Comparison of ENCODE assay signal across 1 cellular context in the genomic region with DNA sequence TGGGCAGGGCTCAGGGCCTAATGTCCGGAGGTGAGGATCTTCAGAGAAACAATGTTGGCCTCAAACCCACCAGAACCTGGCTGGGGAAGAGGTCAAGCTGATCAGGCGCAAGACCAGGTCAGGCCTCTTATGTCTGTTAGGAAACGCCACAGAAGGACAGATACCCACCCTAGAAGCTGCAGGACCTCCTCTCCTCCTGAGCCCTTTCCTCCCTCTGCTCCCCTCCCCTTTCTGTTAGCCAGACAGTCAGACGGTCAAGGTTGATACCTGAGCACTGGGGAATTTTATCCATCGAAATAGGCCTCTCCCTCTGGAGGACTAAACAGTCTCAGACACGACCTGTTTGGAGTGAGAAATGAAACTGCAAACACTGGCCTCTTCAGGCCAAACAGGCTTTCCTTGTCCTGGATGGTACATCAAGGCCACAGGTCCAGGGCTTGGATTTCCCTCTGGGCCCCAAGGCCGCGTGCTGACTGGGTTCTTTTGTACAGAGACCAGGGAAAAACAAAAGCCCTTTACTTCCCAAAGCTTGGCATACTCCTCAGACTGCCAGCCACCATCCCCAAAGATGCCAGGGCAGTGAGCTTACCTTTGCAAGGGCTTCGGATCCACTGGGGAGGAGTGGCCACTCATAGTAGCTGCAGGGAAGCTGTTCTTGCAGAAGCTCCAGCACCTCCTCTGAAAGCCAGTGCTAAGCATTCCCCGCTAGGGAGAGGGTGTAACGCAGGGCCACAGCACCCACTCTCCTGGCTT.
A peak's percentile ranks its signal among the peaks of the same experiment; 100 is the strongest.
TF ChIP-seq lines count a peak whose summit lies in the region.

No MANE protein-coding gene starts in this region.

TF ChIP-seq in HepG2, 621 proteins besides CTCF, POLR2A, EP300 and RAD21 (continued from another document and continues in another):
- TF ChIP-seq, protein P1, sequence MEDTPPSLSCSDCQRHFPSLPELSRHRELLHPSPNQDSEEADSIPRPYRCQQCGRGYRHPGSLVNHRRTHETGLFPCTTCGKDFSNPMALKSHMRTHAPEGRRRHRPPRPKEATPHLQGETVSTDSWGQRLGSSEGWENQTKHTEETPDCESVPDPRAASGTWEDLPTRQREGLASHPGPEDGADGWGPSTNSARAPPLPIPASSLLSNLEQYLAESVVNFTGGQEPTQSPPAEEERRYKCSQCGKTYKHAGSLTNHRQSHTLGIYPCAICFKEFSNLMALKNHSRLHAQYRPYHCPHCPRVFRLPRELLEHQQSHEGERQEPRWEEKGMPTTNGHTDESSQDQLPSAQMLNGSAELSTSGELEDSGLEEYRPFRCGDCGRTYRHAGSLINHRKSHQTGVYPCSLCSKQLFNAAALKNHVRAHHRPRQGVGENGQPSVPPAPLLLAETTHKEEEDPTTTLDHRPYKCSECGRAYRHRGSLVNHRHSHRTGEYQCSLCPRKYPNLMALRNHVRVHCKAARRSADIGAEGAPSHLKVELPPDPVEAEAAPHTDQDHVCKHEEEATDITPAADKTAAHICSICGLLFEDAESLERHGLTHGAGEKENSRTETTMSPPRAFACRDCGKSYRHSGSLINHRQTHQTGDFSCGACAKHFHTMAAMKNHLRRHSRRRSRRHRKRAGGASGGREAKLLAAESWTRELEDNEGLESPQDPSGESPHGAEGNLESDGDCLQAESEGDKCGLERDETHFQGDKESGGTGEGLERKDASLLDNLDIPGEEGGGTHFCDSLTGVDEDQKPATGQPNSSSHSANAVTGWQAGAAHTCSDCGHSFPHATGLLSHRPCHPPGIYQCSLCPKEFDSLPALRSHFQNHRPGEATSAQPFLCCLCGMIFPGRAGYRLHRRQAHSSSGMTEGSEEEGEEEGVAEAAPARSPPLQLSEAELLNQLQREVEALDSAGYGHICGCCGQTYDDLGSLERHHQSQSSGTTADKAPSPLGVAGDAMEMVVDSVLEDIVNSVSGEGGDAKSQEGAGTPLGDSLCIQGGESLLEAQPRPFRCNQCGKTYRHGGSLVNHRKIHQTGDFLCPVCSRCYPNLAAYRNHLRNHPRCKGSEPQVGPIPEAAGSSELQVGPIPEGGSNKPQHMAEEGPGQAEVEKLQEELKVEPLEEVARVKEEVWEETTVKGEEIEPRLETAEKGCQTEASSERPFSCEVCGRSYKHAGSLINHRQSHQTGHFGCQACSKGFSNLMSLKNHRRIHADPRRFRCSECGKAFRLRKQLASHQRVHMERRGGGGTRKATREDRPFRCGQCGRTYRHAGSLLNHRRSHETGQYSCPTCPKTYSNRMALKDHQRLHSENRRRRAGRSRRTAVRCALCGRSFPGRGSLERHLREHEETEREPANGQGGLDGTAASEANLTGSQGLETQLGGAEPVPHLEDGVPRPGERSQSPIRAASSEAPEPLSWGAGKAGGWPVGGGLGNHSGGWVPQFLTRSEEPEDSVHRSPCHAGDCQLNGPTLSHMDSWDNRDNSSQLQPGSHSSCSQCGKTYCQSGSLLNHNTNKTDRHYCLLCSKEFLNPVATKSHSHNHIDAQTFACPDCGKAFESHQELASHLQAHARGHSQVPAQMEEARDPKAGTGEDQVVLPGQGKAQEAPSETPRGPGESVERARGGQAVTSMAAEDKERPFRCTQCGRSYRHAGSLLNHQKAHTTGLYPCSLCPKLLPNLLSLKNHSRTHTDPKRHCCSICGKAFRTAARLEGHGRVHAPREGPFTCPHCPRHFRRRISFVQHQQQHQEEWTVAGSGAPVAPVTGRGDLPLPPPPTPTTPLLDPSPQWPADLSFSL (CRISPR knock-in tag; IDR thresholded peaks at IDR 0.05), result no peak
- TF ChIP-seq, protein P2, sequence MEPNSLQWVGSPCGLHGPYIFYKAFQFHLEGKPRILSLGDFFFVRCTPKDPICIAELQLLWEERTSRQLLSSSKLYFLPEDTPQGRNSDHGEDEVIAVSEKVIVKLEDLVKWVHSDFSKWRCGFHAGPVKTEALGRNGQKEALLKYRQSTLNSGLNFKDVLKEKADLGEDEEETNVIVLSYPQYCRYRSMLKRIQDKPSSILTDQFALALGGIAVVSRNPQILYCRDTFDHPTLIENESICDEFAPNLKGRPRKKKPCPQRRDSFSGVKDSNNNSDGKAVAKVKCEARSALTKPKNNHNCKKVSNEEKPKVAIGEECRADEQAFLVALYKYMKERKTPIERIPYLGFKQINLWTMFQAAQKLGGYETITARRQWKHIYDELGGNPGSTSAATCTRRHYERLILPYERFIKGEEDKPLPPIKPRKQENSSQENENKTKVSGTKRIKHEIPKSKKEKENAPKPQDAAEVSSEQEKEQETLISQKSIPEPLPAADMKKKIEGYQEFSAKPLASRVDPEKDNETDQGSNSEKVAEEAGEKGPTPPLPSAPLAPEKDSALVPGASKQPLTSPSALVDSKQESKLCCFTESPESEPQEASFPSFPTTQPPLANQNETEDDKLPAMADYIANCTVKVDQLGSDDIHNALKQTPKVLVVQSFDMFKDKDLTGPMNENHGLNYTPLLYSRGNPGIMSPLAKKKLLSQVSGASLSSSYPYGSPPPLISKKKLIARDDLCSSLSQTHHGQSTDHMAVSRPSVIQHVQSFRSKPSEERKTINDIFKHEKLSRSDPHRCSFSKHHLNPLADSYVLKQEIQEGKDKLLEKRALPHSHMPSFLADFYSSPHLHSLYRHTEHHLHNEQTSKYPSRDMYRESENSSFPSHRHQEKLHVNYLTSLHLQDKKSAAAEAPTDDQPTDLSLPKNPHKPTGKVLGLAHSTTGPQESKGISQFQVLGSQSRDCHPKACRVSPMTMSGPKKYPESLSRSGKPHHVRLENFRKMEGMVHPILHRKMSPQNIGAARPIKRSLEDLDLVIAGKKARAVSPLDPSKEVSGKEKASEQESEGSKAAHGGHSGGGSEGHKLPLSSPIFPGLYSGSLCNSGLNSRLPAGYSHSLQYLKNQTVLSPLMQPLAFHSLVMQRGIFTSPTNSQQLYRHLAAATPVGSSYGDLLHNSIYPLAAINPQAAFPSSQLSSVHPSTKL (CRISPR knock-in tag; IDR thresholded peaks at IDR 0.05), result peak; percentile 91
- TF ChIP-seq ZNF343 (CRISPR knock-in tag; IDR thresholded peaks at IDR 0.05) (no peak), ZKSCAN1 (IDR thresholded peaks at IDR 0.05; ENCODE audit: low read length) (no peak), ZNF891 (CRISPR knock-in tag; IDR thresholded peaks at IDR 0.05) (peak; percentile 53), ZNF335 (CRISPR knock-in tag; IDR thresholded peaks at IDR 0.05) (no peak), PCBP1 (IDR thresholded peaks at IDR 0.05; ENCODE audit: borderline replicate concordance, low read depth, low read length) (no peak), NR2F2 (IDR thresholded peaks at IDR 0.05; ENCODE audit: borderline replicate concordance, low read depth) (peak; percentile 37; the same call in 1 of the 2 replicates), ZNF234 (CRISPR knock-in tag; conservative IDR thresholded peaks at IDR 0.05) (no peak), KAT2B (IDR thresholded peaks at IDR 0.05; ENCODE audit: borderline replicate concordance, low read depth, low read length) (no peak), CENPT (CRISPR knock-in tag; IDR thresholded peaks at IDR 0.05; ENCODE audit: low read depth) (no peak), ZNF34 (CRISPR knock-in tag; IDR thresholded peaks at IDR 0.05; ENCODE audit: borderline replicate concordance) (peak; percentile 57; the same call in 1 of the 2 replicates), MAFF (IDR thresholded peaks at IDR 0.05; ENCODE audit: low read depth, low read length) (peak; percentile 60; the same call in 1 of the 2 replicates), PHF20 (CRISPR knock-in tag; IDR thresholded peaks at IDR 0.05) (no peak), ARNTL (CRISPR knock-in tag; IDR thresholded peaks at IDR 0.05) (peak; percentile 72; the same call in 1 of the 2 replicates), ZNF841 (CRISPR knock-in tag; IDR thresholded peaks at IDR 0.05; ENCODE audit: borderline replicate concordance) (no peak), ZSCAN9 (CRISPR knock-in tag; IDR thresholded peaks at IDR 0.05; ENCODE audit: borderline replicate concordance) (no peak; the same call in 1 of the 2 replicates), LCORL (IDR thresholded peaks at IDR 0.05) (no peak), LCORL (CRISPR knock-in tag; IDR thresholded peaks at IDR 0.05) (peak; percentile 90), RARA (CRISPR knock-in tag; IDR thresholded peaks at IDR 0.05) (peak; percentile 97), HDAC6 (IDR thresholded peaks at IDR 0.05; ENCODE audit: low read depth, low read length) (no peak), ZNF557 (CRISPR knock-in tag; IDR thresholded peaks at IDR 0.05) (no peak), FOXO1 (CRISPR knock-in tag; IDR thresholded peaks at IDR 0.05) (peak; percentile 58; the same call in 1 of the 2 replicates), XRCC5 (optimal IDR thresholded peaks at IDR 0.05; ENCODE audit: low read length) (peak; percentile 76), SIX4 (CRISPR knock-in tag; IDR thresholded peaks at IDR 0.05) (peak; percentile 87), FOXK1 (CRISPR knock-in tag; IDR thresholded peaks at IDR 0.05; ENCODE audit: borderline replicate concordance, low read depth) (peak; percentile 66; the same call in 1 of the 2 replicates), ZNF256 (CRISPR knock-in tag; conservative IDR thresholded peaks at IDR 0.05) (no peak; the same call in 1 of the 2 replicates), ZNF772 (CRISPR knock-in tag; IDR thresholded peaks at IDR 0.05) (0 out of 2 replicates have a peak, but pooled peaks have one; percentile 55), ZBTB21 (CRISPR knock-in tag; IDR thresholded peaks at IDR 0.05) (no peak), ZNF713 (CRISPR knock-in tag; IDR thresholded peaks at IDR 0.05) (peak; percentile 63; the same call in 1 of the 2 replicates), NBN (conservative IDR thresholded peaks at IDR 0.05) (no peak), KMT2A (CRISPR knock-in tag; IDR thresholded peaks at IDR 0.05) (peak; percentile 62; the same call in 1 of the 2 replicates), TOE1 (CRISPR knock-in tag; IDR thresholded peaks at IDR 0.05) (peak; percentile 84; the same call in 1 of the 2 replicates), ZNF24 (IDR thresholded peaks at IDR 0.05) (no peak), ZNF761 (CRISPR knock-in tag; conservative IDR thresholded peaks at IDR 0.05) (peak; percentile 62; the same call in 1 of the 2 replicates)
- TF ChIP-seq, protein P3, sequence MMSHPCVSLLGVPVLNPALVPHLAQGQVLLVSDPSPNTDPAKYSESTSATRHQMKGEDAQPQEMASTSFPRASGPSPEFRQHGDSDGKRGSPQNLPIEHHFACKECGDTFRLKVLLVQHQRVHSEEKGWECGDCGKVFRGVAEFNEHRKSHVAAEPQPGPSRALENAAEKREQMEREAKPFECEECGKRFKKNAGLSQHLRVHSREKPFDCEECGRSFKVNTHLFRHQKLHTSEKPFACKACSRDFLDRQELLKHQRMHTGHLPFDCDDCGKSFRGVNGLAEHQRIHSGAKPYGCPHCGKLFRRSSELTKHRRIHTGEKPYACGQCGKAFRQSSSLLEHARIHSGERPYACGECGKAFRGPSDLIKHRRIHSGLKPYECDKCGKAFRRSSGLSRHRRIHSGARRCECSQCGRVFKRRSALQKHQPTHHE (CRISPR knock-in tag; IDR thresholded peaks at IDR 0.05; ENCODE audit: borderline replicate concordance), result no peak
- TF ChIP-seq, protein P4, sequence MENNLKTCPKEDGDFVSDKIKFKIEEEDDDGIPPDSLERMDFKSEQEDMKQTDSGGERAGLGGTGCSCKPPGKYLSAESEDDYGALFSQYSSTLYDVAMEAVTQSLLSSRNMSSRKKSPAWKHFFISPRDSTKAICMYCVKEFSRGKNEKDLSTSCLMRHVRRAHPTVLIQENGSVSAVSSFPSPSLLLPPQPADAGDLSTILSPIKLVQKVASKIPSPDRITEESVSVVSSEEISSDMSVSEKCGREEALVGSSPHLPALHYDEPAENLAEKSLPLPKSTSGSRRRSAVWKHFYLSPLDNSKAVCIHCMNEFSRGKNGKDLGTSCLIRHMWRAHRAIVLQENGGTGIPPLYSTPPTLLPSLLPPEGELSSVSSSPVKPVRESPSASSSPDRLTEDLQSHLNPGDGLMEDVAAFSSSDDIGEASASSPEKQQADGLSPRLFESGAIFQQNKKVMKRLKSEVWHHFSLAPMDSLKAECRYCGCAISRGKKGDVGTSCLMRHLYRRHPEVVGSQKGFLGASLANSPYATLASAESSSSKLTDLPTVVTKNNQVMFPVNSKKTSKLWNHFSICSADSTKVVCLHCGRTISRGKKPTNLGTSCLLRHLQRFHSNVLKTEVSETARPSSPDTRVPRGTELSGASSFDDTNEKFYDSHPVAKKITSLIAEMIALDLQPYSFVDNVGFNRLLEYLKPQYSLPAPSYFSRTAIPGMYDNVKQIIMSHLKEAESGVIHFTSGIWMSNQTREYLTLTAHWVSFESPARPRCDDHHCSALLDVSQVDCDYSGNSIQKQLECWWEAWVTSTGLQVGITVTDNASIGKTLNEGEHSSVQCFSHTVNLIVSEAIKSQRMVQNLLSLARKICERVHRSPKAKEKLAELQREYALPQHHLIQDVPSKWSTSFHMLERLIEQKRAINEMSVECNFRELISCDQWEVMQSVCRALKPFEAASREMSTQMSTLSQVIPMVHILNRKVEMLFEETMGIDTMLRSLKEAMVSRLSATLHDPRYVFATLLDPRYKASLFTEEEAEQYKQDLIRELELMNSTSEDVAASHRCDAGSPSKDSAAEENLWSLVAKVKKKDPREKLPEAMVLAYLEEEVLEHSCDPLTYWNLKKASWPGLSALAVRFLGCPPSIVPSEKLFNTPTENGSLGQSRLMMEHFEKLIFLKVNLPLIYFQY (CRISPR knock-in tag; IDR thresholded peaks at IDR 0.05; ENCODE audit: borderline replicate concordance), result peak; percentile 79; the same call in 1 of the 2 replicates
- TF ChIP-seq, protein P5, sequence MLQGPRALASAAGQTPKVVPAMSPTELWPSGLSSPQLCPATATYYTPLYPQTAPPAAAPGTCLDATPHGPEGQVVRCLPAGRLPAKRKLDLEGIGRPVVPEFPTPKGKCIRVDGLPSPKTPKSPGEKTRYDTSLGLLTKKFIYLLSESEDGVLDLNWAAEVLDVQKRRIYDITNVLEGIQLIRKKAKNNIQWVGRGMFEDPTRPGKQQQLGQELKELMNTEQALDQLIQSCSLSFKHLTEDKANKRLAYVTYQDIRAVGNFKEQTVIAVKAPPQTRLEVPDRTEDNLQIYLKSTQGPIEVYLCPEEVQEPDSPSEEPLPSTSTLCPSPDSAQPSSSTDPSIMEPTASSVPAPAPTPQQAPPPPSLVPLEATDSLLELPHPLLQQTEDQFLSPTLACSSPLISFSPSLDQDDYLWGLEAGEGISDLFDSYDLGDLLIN (CRISPR knock-in tag; IDR thresholded peaks at IDR 0.05; ENCODE audit: borderline replicate concordance), result no peak
- TF ChIP-seq, protein P6, sequence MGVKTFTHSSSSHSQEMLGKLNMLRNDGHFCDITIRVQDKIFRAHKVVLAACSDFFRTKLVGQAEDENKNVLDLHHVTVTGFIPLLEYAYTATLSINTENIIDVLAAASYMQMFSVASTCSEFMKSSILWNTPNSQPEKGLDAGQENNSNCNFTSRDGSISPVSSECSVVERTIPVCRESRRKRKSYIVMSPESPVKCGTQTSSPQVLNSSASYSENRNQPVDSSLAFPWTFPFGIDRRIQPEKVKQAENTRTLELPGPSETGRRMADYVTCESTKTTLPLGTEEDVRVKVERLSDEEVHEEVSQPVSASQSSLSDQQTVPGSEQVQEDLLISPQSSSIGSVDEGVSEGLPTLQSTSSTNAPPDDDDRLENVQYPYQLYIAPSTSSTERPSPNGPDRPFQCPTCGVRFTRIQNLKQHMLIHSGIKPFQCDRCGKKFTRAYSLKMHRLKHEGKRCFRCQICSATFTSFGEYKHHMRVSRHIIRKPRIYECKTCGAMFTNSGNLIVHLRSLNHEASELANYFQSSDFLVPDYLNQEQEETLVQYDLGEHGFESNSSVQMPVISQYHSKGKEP (CRISPR knock-in tag; IDR thresholded peaks at IDR 0.05), result no peak
- TF ChIP-seq, protein P7, sequence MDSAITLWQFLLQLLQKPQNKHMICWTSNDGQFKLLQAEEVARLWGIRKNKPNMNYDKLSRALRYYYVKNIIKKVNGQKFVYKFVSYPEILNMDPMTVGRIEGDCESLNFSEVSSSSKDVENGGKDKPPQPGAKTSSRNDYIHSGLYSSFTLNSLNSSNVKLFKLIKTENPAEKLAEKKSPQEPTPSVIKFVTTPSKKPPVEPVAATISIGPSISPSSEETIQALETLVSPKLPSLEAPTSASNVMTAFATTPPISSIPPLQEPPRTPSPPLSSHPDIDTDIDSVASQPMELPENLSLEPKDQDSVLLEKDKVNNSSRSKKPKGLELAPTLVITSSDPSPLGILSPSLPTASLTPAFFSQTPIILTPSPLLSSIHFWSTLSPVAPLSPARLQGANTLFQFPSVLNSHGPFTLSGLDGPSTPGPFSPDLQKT (CRISPR knock-in tag; IDR thresholded peaks at IDR 0.05; ENCODE audit: borderline replicate concordance), result no peak
